In genomic region chr10:74096777-74097176, GRCh38 we compare ENCODE assay signal across 13 cellular contexts. TPM values are rescaled to one million over a fixed set of nuclear protein-coding genes. Genes with fewer than 3 reads are reported as not detected.
DNase-seq lines count a peak whose midpoint lies in the region; ATAC-seq, FAIRE-seq and TF ChIP-seq lines count a peak whose summit lies in the region.
"Had no signal": no experiment of that assay in that cellular context is flagged by ENCODE, and none has a peak within 500 bp of the region (broad histone marks: within the 10 kb centered on the region; RNA-seq: fewer than 3 reads in every experiment).

No MANE protein-coding gene starts in this region.

- no peak for FAIRE-seq in HepG2 (lab: Jason Lieb, UNC)
- FAIRE-seq: colon had no signal

- no peak overlapping the region for H3K27ac ChIP-seq in esophagus squamous epithelium
- H3K27ac ChIP-seq in HepG2 (ENCODE audit: extremely low read length, insufficient read depth, low read length), result no peak overlapping the region
- H3K27ac ChIP-seq in SJCRH30, result no peak overlapping the region
- H3K27ac ChIP-seq: sigmoid colon had no signal

- TF ChIP-seq RAD21 in HepG2 (CRISPR knock-in tag; IDR thresholded peaks at IDR 0.05), result no peak

- no TSS peak for BruUV-seq in HepG2 (replicated peaks; lab: Mats Ljungman, UMichigan)

- H4K20me1 ChIP-seq in HepG2 (ENCODE audit: insufficient read depth, low read length), result no peaks in the 10 kb centered on the region

- intact Hi-C loops in esophagus squamous epithelium (cut with DNase I) (no loop called here), HepG2 (cut with micrococcal nuclease; ENCODE audit: unreplicated experiment) (no loop called here)

- in situ Hi-C loops in GM13976 (cut with MboI; ENCODE audit: low sequenced_read_pairs, unreplicated experiment) (loop anchor here (25.0 kb wide), 1 partner anchor 209 kb away; no protein-coding TSS in a partner anchor), HepG2 (cut with HindIII; ENCODE audit: extremely low pct_ligation_motif_present, low pct_unique_long_range_greater_than_20kb) (no loop called here)

- TF ChIP-seq CTCF in GM13976 (IDR thresholded peaks at IDR 0.05; ENCODE audit: borderline replicate concordance, control extremely low read depth, extremely low read depth, insufficient read depth, missing control alignments) (no peak), NB4 (IDR thresholded peaks at IDR 0.05; ENCODE audit: low read depth, low read length) (no peak), esophagus squamous epithelium (IDR thresholded peaks at IDR 0.05) (no peak), HepG2 (CRISPR knock-in tag; IDR thresholded peaks at IDR 0.05) (no peak)

- no peak for TF ChIP-seq POLR2A in NB4 (IDR thresholded peaks at IDR 0.05; ENCODE audit: extremely low read depth, insufficient read length)
- TF ChIP-seq POLR2A in esophagus squamous epithelium (IDR thresholded peaks at IDR 0.05), result no peak
- TF ChIP-seq POLR2A in HepG2 (IDR thresholded peaks at IDR 0.05; ENCODE audit: insufficient read depth in 1 of 2, low read depth in 2 of 2, low read length in 2 of 2), result no peak

- TF ChIP-seq EP300 in HepG2 (IDR thresholded peaks at IDR 0.05; ENCODE audit: low read depth in 2 of 2, low read length in 2 of 2) (no peak), HepG2 (CRISPR knock-in tag; IDR thresholded peaks at IDR 0.05; ENCODE audit: borderline replicate concordance) (no peak)

- H3K4me1 ChIP-seq in esophagus squamous epithelium (peaks cover 0 to 20% (median 0%) of the 10 kb centered on the region in 3 donors), HepG2 (ENCODE audit: insufficient read depth, low read length) (no peaks in the 10 kb centered on the region), SJCRH30 (no peaks in the 10 kb centered on the region)
- H3K4me1 ChIP-seq: sigmoid colon had no signal

- no peak overlapping the region for H3K9ac ChIP-seq in HepG2 (ENCODE audit: insufficient read depth, low read depth, low read length)

- H3K4me3 ChIP-seq in NB4 (ENCODE audit: low read depth, low read length) (no peak overlapping the region), esophagus squamous epithelium (no peak overlapping the region), HepG2 (replicated peaks in 1 of 3; ENCODE audit: insufficient read depth in 1 of 3, low read depth in 2 of 3, low read length in 3 of 3) (no peak overlapping the region), SJCRH30 (no peak overlapping the region)
- H3K4me3 ChIP-seq: sigmoid colon had no signal

- DNase-seq in GM13976 (ENCODE audit: low spot score) (peak; percentile 71), NB4 (ENCODE audit: low read depth) (peak; percentile 78), esophagus squamous epithelium (lab: John Stamatoyannopoulos, UW) (no peak), HepG2 (ENCODE audit: low spot score) (no peak), SJCRH30 (no peak)
- no peak for DNase-seq in activated CD8-positive, alpha-beta memory T cell treated with anti-CD3 and anti-CD28 coated beads, Interleukin-2, amount 50 U/mL, for 4 hours
- DNase-seq: activated effector memory CD4-positive, alpha-beta T cell treated with anti-CD3 and anti-CD28 coated beads, Interleukin-2, amount 50 U/mL, for 16 hours; mesenchymal stem cell; NK-92 treated with Interleukin-12 subunit alpha and Interleukin-12 subunit beta, amount 100 ng/mL, for 24 hours; sigmoid colon had no signal

- H3K4me2 ChIP-seq in HepG2 (ENCODE audit: low read depth, low read length), result no peak overlapping the region

- H3K27me3 ChIP-seq in esophagus squamous epithelium (no peaks in the 10 kb centered on the region), HepG2 (ENCODE audit: control insufficient read depth in 1 of 2, insufficient read depth in 2 of 2, low read length in 2 of 2) (no peaks in the 10 kb centered on the region), SJCRH30 (no peaks in the 10 kb centered on the region)
- H3K27me3 ChIP-seq: sigmoid colon had no signal

- CTCF ChIA-PET in HepG2 (lab: Yijun Ruan, JAX; ENCODE audit: low intra/inter-chr PET ratio, low total read pairs), result no interaction called here

- H2AFZ ChIP-seq in HepG2 (ENCODE audit: low read length), result no peak overlapping the region

- ATAC-seq in GM19455 (IDR thresholded peaks at IDR 0.05; ENCODE audit: unreplicated experiment) (peak; percentile 77), HG02943 (IDR thresholded peaks at IDR 0.05; ENCODE audit: low read depth, unreplicated experiment) (peak; percentile 76), HepG2 (no peak)

- H3K79me2 ChIP-seq in HepG2 (ENCODE audit: insufficient read depth, low read length), result no peaks in the 10 kb centered on the region

- H3K36me3 ChIP-seq in esophagus squamous epithelium, result peaks cover 17 to 100% (median 22%) of the 10 kb centered on the region in 3 donors
- H3K36me3 ChIP-seq in HepG2 (replicated peaks in 1 of 2; ENCODE audit: control insufficient read depth in 1 of 2, insufficient read depth in 2 of 2, low read length in 2 of 2), result peaks cover 14 to 66% of the 10 kb centered on the region in 2 experiments; a peak in 4 of 5 replicates
- H3K36me3 ChIP-seq in SJCRH30, result peaks cover 47% of the 10 kb centered on the region

- POLR2A ChIA-PET in HepG2 (lab: Yijun Ruan, JAX), result no interaction called here

- 65 to 94% methylated on average over 2 of the region's 2 CpGs for WGBS in esophagus squamous epithelium, 2 donors
- 98% methylated on average over 2 of the region's 2 CpGs for WGBS in HepG2 (ENCODE audit: low lambda C conversion rate)

- no peaks in the 10 kb centered on the region for H3K9me3 ChIP-seq in esophagus squamous epithelium
- H3K9me3 ChIP-seq in HepG2 (ENCODE audit: low read length), result no peaks in the 10 kb centered on the region
- no peaks in the 10 kb centered on the region for H3K9me3 ChIP-seq in SJCRH30 (replicated peaks)
- H3K9me3 ChIP-seq: sigmoid colon had no signal

TF ChIP-seq in HepG2, 621 proteins besides CTCF, POLR2A, EP300 and RAD21:
- no peak for TF ChIP-seq KDM4B (CRISPR knock-in tag; IDR thresholded peaks at IDR 0.05)
- TF ChIP-seq ZFAT (CRISPR knock-in tag; conservative IDR thresholded peaks at IDR 0.05), result no peak
- no peak for TF ChIP-seq KDM2A (CRISPR knock-in tag; IDR thresholded peaks at IDR 0.05; ENCODE audit: borderline replicate concordance, low read depth)
- TF ChIP-seq PHF8 (CRISPR knock-in tag; IDR thresholded peaks at IDR 0.05), result no peak
TF ChIP-seq in HepG2: peak in this region for 0.

RNA-seq across cellular contexts. Expression of gene AP3M1, which starts 53.9 kb away (rescaled TPM):
- total RNA-seq in esophagus squamous epithelium (10 to 100 TPM; 23.0 to 26.1 (median 24.3) TPM), HepG2 (2016; rRNA removed; fragmentation: Illumina TruSeq; extraction: Trizol) (31.6 and 51.1 TPM in 2 replicates)
- 3.0 and 3.7 TPM in 2 replicates for total RNA-seq in HepG2 (2016; cell fraction: cytosol; rRNA removed; fragmentation: Illumina TruSeq; extraction: Trizol; ENCODE audit: low read depth)
- 33.1 and 46.7 TPM in 2 replicates for total RNA-seq in HepG2 (2016; cell fraction: insoluble cytoplasmic fraction; rRNA removed; fragmentation: Illumina TruSeq; extraction: Trizol)
- total RNA-seq in HepG2 (2016; cell fraction: membrane; rRNA removed; fragmentation: Illumina TruSeq; extraction: Trizol), result 10.2 and 13.3 TPM in 2 replicates
- 23.1 and 30.8 TPM in 2 replicates for total RNA-seq in HepG2 (2016; cell fraction: nucleus; rRNA removed; fragmentation: Illumina TruSeq; extraction: Trizol)
- polyA plus RNA-seq in HepG2 (2011; rRNA removed), result 23.7 and 29.0 TPM in 2 replicates
- 12.2 and 18.6 TPM in 2 replicates for polyA plus RNA-seq in HepG2 (2011; cell fraction: cytosol; rRNA removed)
- 16.9 and 19.8 TPM in 2 replicates for polyA plus RNA-seq in HepG2 (2011; cell fraction: nucleus; rRNA removed)
- 23.2 and 28.6 TPM in 2 replicates for polyA plus RNA-seq in HepG2 (2012)
- polyA plus RNA-seq in HepG2 (2016; cell fraction: cytosol; fragmentation: Illumina TruSeq; extraction: Trizol; ENCODE audit: low read depth), result 1.9 and 2.0 TPM in 2 replicates
- 42.8 and 44.8 TPM in 2 replicates for polyA plus RNA-seq in HepG2 (2016; cell fraction: insoluble cytoplasmic fraction; fragmentation: Illumina TruSeq; extraction: Trizol; ENCODE audit: low read depth)
- 5.4 and 5.6 TPM in 2 replicates for polyA plus RNA-seq in HepG2 (2016; cell fraction: membrane; fragmentation: Illumina TruSeq; extraction: Trizol; ENCODE audit: low read depth)
- polyA plus RNA-seq in HepG2 (2016; cell fraction: nucleus; fragmentation: Illumina TruSeq; extraction: Trizol; ENCODE audit: insufficient read depth, low read depth), result 31.0 and 32.0 TPM in 2 replicates
- polyA minus RNA-seq in HepG2 (2011; rRNA and poly(A)+ RNA removed; ENCODE audit: low replicate concordance), result 19.8 and 58.2 TPM in 2 replicates
- 23.2 and 23.7 TPM in 2 replicates for polyA minus RNA-seq in HepG2 (2011; cell fraction: cytosol; rRNA and poly(A)+ RNA removed)
- polyA minus RNA-seq in HepG2 (2011; cell fraction: nucleus; rRNA and poly(A)+ RNA removed), result 43.5 and 43.8 TPM in 2 replicates
- total RNA-seq in SJCRH30 (2014; rRNA removed; shearing (Covaris generic)), result 42.1 and 43.1 TPM in 2 replicates

RNA-seq across cellular contexts. Expression of gene ADK, which starts 54.2 kb away (rescaled TPM):
- total RNA-seq in esophagus squamous epithelium (10 to 100 TPM; 43.3 to 78.4 (median 68.4) TPM), HepG2 (2016; rRNA removed; fragmentation: Illumina TruSeq; extraction: Trizol) (79.1 and 129 TPM in 2 replicates)
- 26.6 and 27.5 TPM in 2 replicates for total RNA-seq in HepG2 (2016; cell fraction: cytosol; rRNA removed; fragmentation: Illumina TruSeq; extraction: Trizol; ENCODE audit: low read depth)
- 75.9 and 131 TPM in 2 replicates for total RNA-seq in HepG2 (2016; cell fraction: insoluble cytoplasmic fraction; rRNA removed; fragmentation: Illumina TruSeq; extraction: Trizol)
- total RNA-seq in HepG2 (2016; cell fraction: membrane; rRNA removed; fragmentation: Illumina TruSeq; extraction: Trizol), result 36.9 and 37.6 TPM in 2 replicates
- 68.1 and 76.5 TPM in 2 replicates for total RNA-seq in HepG2 (2016; cell fraction: nucleus; rRNA removed; fragmentation: Illumina TruSeq; extraction: Trizol)
- polyA plus RNA-seq in HepG2 (2011; rRNA removed), result 35.0 and 48.6 TPM in 2 replicates
- 21.6 and 31.1 TPM in 2 replicates for polyA plus RNA-seq in HepG2 (2011; cell fraction: cytosol; rRNA removed)
- 9.1 and 9.6 TPM in 2 replicates for polyA plus RNA-seq in HepG2 (2011; cell fraction: nucleus; rRNA removed)
- polyA plus RNA-seq in HepG2 (2012), result 33.5 and 43.4 TPM in 2 replicates
- 32.5 and 34.3 TPM in 2 replicates for polyA plus RNA-seq in HepG2 (2016; cell fraction: cytosol; fragmentation: Illumina TruSeq; extraction: Trizol; ENCODE audit: low read depth)
- 174 and 182 TPM in 2 replicates for polyA plus RNA-seq in HepG2 (2016; cell fraction: insoluble cytoplasmic fraction; fragmentation: Illumina TruSeq; extraction: Trizol; ENCODE audit: low read depth)
- polyA plus RNA-seq in HepG2 (2016; cell fraction: membrane; fragmentation: Illumina TruSeq; extraction: Trizol; ENCODE audit: low read depth), result 35.0 and 37.9 TPM in 2 replicates
- polyA plus RNA-seq in HepG2 (2016; cell fraction: nucleus; fragmentation: Illumina TruSeq; extraction: Trizol; ENCODE audit: insufficient read depth, low read depth), result 48.1 and 53.1 TPM in 2 replicates
- polyA minus RNA-seq in HepG2 (2011; rRNA and poly(A)+ RNA removed; ENCODE audit: low replicate concordance), result 13.1 and 16.9 TPM in 2 replicates
- polyA minus RNA-seq in HepG2 (2011; cell fraction: cytosol; rRNA and poly(A)+ RNA removed), result 17.2 and 21.8 TPM in 2 replicates
- 77.4 and 91.6 TPM in 2 replicates for polyA minus RNA-seq in HepG2 (2011; cell fraction: nucleus; rRNA and poly(A)+ RNA removed)
- total RNA-seq in SJCRH30 (2014; rRNA removed; shearing (Covaris generic)), result 42.7 and 48.6 TPM in 2 replicates

Comparison
In these comparisons a context has a peak if more than half of its experiments do, and no peak if none do; other contexts are left out.
1. DNase-seq: peak in GM13976 (single experiment) and NB4 (single experiment); none in esophagus squamous epithelium (single experiment), HepG2 (single experiment), SJCRH30 (0 of 2) and activated CD8-positive, alpha-beta memory T cell treated with anti-CD3 and anti-CD28 coated beads, Interleukin-2, amount 50 U/mL, for 4 hours (single experiment).